Comparison of ENCODE assay signal across 1 cellular context in genomic region chr5:150329881-150330876, GRCh38.
TF ChIP-seq lines count a peak whose summit lies in the region.

No MANE protein-coding gene starts in this region.

TF ChIP-seq in K562, 482 proteins besides CTCF, POLR2A, EP300 and RAD21:
- TF ChIP-seq U2AF1 (optimal IDR thresholded peaks at IDR 0.05; ENCODE audit: low read depth, low read length) = no peak
- no peak for TF ChIP-seq FOS (IDR thresholded peaks at IDR 0.05; ENCODE audit: extremely low read depth, insufficient read length)
- TF ChIP-seq HNRNPLL (IDR thresholded peaks at IDR 0.05; ENCODE audit: low read depth, low read length, poor library complexity, severe bottlenecking) = no peak
- TF ChIP-seq RBM22 (IDR thresholded peaks at IDR 0.05; ENCODE audit: low read depth, low read length, poor library complexity, severe bottlenecking) = no peak
- TF ChIP-seq PHF20 (IDR thresholded peaks at IDR 0.05; ENCODE audit: partially characterized antibody) = no peak
- no peak for TF ChIP-seq ZNF239 (CRISPR knock-in tag; IDR thresholded peaks at IDR 0.05)
- TF ChIP-seq MCM3 (IDR thresholded peaks at IDR 0.05) = no peak
- no peak for TF ChIP-seq PTRF (tag; IDR thresholded peaks at IDR 0.05)
- TF ChIP-seq, protein P1, sequence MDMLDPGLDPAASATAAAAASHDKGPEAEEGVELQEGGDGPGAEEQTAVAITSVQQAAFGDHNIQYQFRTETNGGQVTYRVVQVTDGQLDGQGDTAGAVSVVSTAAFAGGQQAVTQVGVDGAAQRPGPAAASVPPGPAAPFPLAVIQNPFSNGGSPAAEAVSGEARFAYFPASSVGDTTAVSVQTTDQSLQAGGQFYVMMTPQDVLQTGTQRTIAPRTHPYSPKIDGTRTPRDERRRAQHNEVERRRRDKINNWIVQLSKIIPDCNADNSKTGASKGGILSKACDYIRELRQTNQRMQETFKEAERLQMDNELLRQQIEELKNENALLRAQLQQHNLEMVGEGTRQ (CRISPR knock-in tag; IDR thresholded peaks at IDR 0.05) = no peak
- no peak for TF ChIP-seq GTF3C2 (IDR thresholded peaks at IDR 0.05; ENCODE audit: borderline replicate concordance, extremely low read depth, insufficient read length)
- no peak for TF ChIP-seq ZNF436 (CRISPR knock-in tag; IDR thresholded peaks at IDR 0.05)
